Comparison of ENCODE assay signal across 21 cellular contexts in the genomic region with DNA sequence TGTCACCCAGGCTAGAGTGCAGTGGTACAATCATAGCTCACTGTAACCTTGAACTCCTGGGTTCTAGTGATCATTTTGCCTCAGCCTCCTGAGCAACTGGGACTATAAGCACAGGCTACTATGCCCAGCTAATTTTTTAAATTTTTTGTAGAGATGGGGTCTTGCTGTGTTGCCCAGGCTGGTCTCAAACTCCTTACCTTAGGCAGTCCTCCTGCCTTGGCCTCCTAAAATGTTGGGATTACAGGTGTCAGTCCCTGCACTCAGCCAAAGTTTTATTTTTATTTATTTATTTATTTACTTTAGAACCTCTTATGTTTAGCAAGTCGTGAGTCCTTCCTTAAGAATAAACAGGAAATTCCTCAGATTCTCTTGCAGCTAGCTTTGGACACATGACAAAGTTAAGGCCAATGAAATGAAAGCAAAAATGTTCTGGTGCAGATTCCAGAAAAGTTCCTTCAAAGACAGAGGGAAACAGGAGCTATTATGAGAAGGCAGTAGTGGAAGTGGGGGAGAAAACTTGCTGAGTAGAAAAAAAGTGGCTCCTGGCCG. TPM values are rescaled to one million over a fixed set of nuclear protein-coding genes. Genes with fewer than 3 reads are reported as not detected.
DNase-seq lines count a peak whose midpoint lies in the region; ATAC-seq and TF ChIP-seq lines count a peak whose summit lies in the region.
"Had no signal": no experiment of that assay in that cellular context is flagged by ENCODE, and none has a peak within 500 bp of the region (broad histone marks: within the 10 kb centered on the region; RNA-seq: fewer than 3 reads in every experiment).

No MANE protein-coding gene starts in this region.

- peak overlapping the region; percentile 73 for H3K27ac Mint-ChIP-seq in activated T-helper 1 cell treated with anti-CD3 and anti-CD28 coated beads, Interleukin-12 subunit alpha, Interleukin-12 subunit beta, Interleukin-2, Interleukin-4 antibody, amounts not matched to agents 30 ng/mL and 10 ng/mL and 1 ng/mL, durations not matched to agents 14 hours and 24 hours and 36 hours

- DNase-seq in activated CD8-positive, alpha-beta memory T cell treated with anti-CD3 and anti-CD28 coated beads, Interleukin-2, amount 50 U/mL, for 48 hours: peak; percentile 20
- DNase-seq in activated CD8-positive, alpha-beta memory T cell treated with anti-CD3 and anti-CD28 coated beads for 24 hours: no peak
- peak; percentile 45 for DNase-seq in ELR (ENCODE audit: low read depth)
- DNase-seq in activated T-helper 1 cell treated with anti-CD3 and anti-CD28 coated beads, Interleukin-12 subunit alpha, Interleukin-12 subunit beta, Interleukin-2, Interleukin-4 antibody, amounts not matched to agents 30 ng/mL and 10 ng/mL and 1 ng/mL, durations not matched to agents 14 hours and 24 hours and 36 hours (ENCODE audit: low spot score): no peak
- peak; percentile 35 for DNase-seq in fibroblast of pulmonary artery (ENCODE audit: low read depth)
- DNase-seq in vagina (ENCODE audit: extremely low spot score in 2 of 2): no peak
- DNase-seq in dorsolateral prefrontal cortex: no peak
- DNase-seq: activated T-cell treated with anti-CD3 and anti-CD28 coated beads, Interleukin-2, amount 50 U/mL, for 4 hours; CD4-positive, CD25-positive, alpha-beta regulatory T cell; effector memory CD4-positive, alpha-beta T cell; left ventricle myocardium inferior; NCI-H2227 treated with DMSO at 0.1 percent for 48 hours; spleen; stimulated activated CD4-positive, alpha-beta T cell treated with anti-CD3 and anti-CD28 coated beads, Interleukin-4, amount 100 ng/mL, for 4 hours; substantia nigra had no signal

- H3K4me3 ChIP-seq in fibroblast of pulmonary artery (replicated peaks; ENCODE audit: low read depth, low read length) (no peak overlapping the region), vagina (no peak overlapping the region), dorsolateral prefrontal cortex (no peak overlapping the region)
- H3K4me3 ChIP-seq: HAP-1, left ventricle myocardium inferior, MG63, spleen had no signal

- H3K4me1 ChIP-seq in vagina: peaks cover 5% of the 10 kb centered on the region
- H3K4me1 ChIP-seq: HAP-1, left ventricle myocardium inferior had no signal

- intact Hi-C loops in activated T-helper 1 cell treated with anti-CD3 and anti-CD28 coated beads, Interleukin-12 subunit alpha, Interleukin-12 subunit beta, Interleukin-2, Interleukin-4 antibody, amounts not matched to agents 30 ng/mL and 10 ng/mL and 1 ng/mL, durations not matched to agents 14 hours and 24 hours and 36 hours (cut with micrococcal nuclease): no loop called here
- intact Hi-C loops in vagina (cut with DNase I): no loop called here
- intact Hi-C loops in dorsolateral prefrontal cortex (cut with DNase I): no loop called here

- no peaks in the 10 kb centered on the region for H3K9me3 ChIP-seq in vagina
- H3K9me3 ChIP-seq: HAP-1, MG63, neutrophil, spleen had no signal

- no peak for ATAC-seq in HG03097 (IDR thresholded peaks at IDR 0.05; ENCODE audit: low FRiP score, unreplicated experiment)
- ATAC-seq: Panc1 had no signal

- no peak overlapping the region for H3K4me3 Mint-ChIP-seq in activated T-helper 1 cell treated with anti-CD3 and anti-CD28 coated beads, Interleukin-12 subunit alpha, Interleukin-12 subunit beta, Interleukin-2, Interleukin-4 antibody, amounts not matched to agents 30 ng/mL and 10 ng/mL and 1 ng/mL, durations not matched to agents 14 hours and 24 hours and 36 hours
- H3K4me3 Mint-ChIP-seq: activated T-cell treated with anti-CD3 and anti-CD28 coated beads, Interleukin-2, amount 50 U/mL, for 4 hours; CD4-positive, CD25-positive, alpha-beta regulatory T cell; central memory CD8-positive, alpha-beta T cell had no signal

- H3K36me3 Mint-ChIP-seq in activated T-helper 1 cell treated with anti-CD3 and anti-CD28 coated beads, Interleukin-12 subunit alpha, Interleukin-12 subunit beta, Interleukin-2, Interleukin-4 antibody, amounts not matched to agents 30 ng/mL and 10 ng/mL and 1 ng/mL, durations not matched to agents 14 hours and 24 hours and 36 hours (ENCODE audit: low read depth): peaks cover 8% of the 10 kb centered on the region

- no peaks in the 10 kb centered on the region for H3K36me3 ChIP-seq in vagina
- H3K36me3 ChIP-seq: HAP-1, left ventricle myocardium inferior, MG63, neutrophil, spleen had no signal

- no peaks in the 10 kb centered on the region for H3K27me3 ChIP-seq in vagina
- H3K27me3 ChIP-seq in dorsolateral prefrontal cortex: no peaks in the 10 kb centered on the region
- H3K27me3 ChIP-seq: MG63, neutrophil, spleen had no signal

- TF ChIP-seq CTCF in fibroblast of pulmonary artery (IDR thresholded peaks at IDR 0.05; ENCODE audit: low read length, missing control alignments) (no peak), vagina (IDR thresholded peaks at IDR 0.05) (no peak), dorsolateral prefrontal cortex (IDR thresholded peaks at IDR 0.05 in 54 of 56, conservative IDR thresholded peaks at IDR 0.05 in 2 of 56; ENCODE audit: low read depth in 1 of 56, partially characterized antibody in 56 of 56) (no peak)

- no peaks in the 10 kb centered on the region for H3K27me3 Mint-ChIP-seq in activated T-helper 1 cell treated with anti-CD3 and anti-CD28 coated beads, Interleukin-12 subunit alpha, Interleukin-12 subunit beta, Interleukin-2, Interleukin-4 antibody, amounts not matched to agents 30 ng/mL and 10 ng/mL and 1 ng/mL, durations not matched to agents 14 hours and 24 hours and 36 hours (ENCODE audit: insufficient read depth)
- H3K27me3 Mint-ChIP-seq: CD4-positive, CD25-positive, alpha-beta regulatory T cell; central memory CD8-positive, alpha-beta T cell had no signal

- no peak for TF ChIP-seq POLR2A in vagina (IDR thresholded peaks at IDR 0.05)

- H3K4me1 Mint-ChIP-seq in activated T-helper 1 cell treated with anti-CD3 and anti-CD28 coated beads, Interleukin-12 subunit alpha, Interleukin-12 subunit beta, Interleukin-2, Interleukin-4 antibody, amounts not matched to agents 30 ng/mL and 10 ng/mL and 1 ng/mL, durations not matched to agents 14 hours and 24 hours and 36 hours (ENCODE audit: low read depth): peaks cover 60% of the 10 kb centered on the region

- H3K27ac ChIP-seq in vagina (no peak overlapping the region), dorsolateral prefrontal cortex (no peak overlapping the region)
- H3K27ac ChIP-seq: left ventricle myocardium inferior, neutrophil had no signal

- H3K9me3 Mint-ChIP-seq in activated T-helper 1 cell treated with anti-CD3 and anti-CD28 coated beads, Interleukin-12 subunit alpha, Interleukin-12 subunit beta, Interleukin-2, Interleukin-4 antibody, amounts not matched to agents 30 ng/mL and 10 ng/mL and 1 ng/mL, durations not matched to agents 14 hours and 24 hours and 36 hours: peaks cover 10% of the 10 kb centered on the region
- H3K9me3 Mint-ChIP-seq: activated T-cell treated with anti-CD3 and anti-CD28 coated beads, Interleukin-2, amount 50 U/mL, for 4 hours; CD4-positive, CD25-positive, alpha-beta regulatory T cell; central memory CD8-positive, alpha-beta T cell had no signal

RNA-seq across cellular contexts. Expression of a gene that starts 19.1 kb away (rescaled TPM):
- 182 and 192 TPM in 2 replicates for total RNA-seq in activated T-helper 1 cell treated with anti-CD3 and anti-CD28 coated beads, Interleukin-12 subunit alpha, Interleukin-12 subunit beta, Interleukin-2, Interleukin-4 antibody, amounts not matched to agents 30 ng/mL and 10 ng/mL and 1 ng/mL, durations not matched to agents 14 hours and 24 hours and 36 hours
- total RNA-seq in vagina (74.2 TPM), dorsolateral prefrontal cortex (10 to 100 TPM in 113 of 120 experiments, 1 to 10 TPM in 7; 8.8 to 61.4 (median 18.1) TPM)

Comparison
In these comparisons a context has a peak if more than half of its experiments do, and no peak if none do; other contexts are left out.
1. DNase-seq: peak in activated CD8-positive, alpha-beta memory T cell treated with anti-CD3 and anti-CD28 coated beads, Interleukin-2, amount 50 U/mL, for 48 hours (single experiment), ELR (single experiment) and fibroblast of pulmonary artery (single experiment); none in activated CD8-positive, alpha-beta memory T cell treated with anti-CD3 and anti-CD28 coated beads for 24 hours (single experiment), activated T-helper 1 cell treated with anti-CD3 and anti-CD28 coated beads, Interleukin-12 subunit alpha, Interleukin-12 subunit beta, Interleukin-2, Interleukin-4 antibody, amounts not matched to agents 30 ng/mL and 10 ng/mL and 1 ng/mL, durations not matched to agents 14 hours and 24 hours and 36 hours (single experiment), vagina (0 of 2) and dorsolateral prefrontal cortex (0 of 10).